8 cellular contexts compared by ENCODE assay signal in genomic region chr17:45149669-45150603, GRCh38. TPM values are rescaled to one million over a fixed set of nuclear protein-coding genes. Genes with fewer than 3 reads are reported as not detected.
DNase-seq lines count a peak whose midpoint lies in the region; ATAC-seq and TF ChIP-seq lines count a peak whose summit lies in the region.

No MANE protein-coding gene starts in this region.

- no peak for TF ChIP-seq RAD21 in Ishikawa (IDR thresholded peaks at IDR 0.05; ENCODE audit: low read depth)

- DNase-seq in DMS153 (lab: John Stamatoyannopoulos, UW), result peak; percentile 34
- peak; percentile 21 for DNase-seq in T1000 (lab: John Stamatoyannopoulos, UW)
- peak; percentile 70 for DNase-seq in choroid plexus epithelial cell (ENCODE audit: low read depth)
- DNase-seq in left colon, result peak; percentile 67 to 79
- peak; percentile 41 for DNase-seq in stimulated activated CD4-positive, alpha-beta T cell treated with anti-CD3 and anti-CD28 coated beads, Interleukin-1b, Interleukin-23, amount 100 ng/mL, for 48 hours

- TF ChIP-seq EP300 in Ishikawa (IDR thresholded peaks at IDR 0.05; ENCODE audit: borderline replicate concordance), result no peak; the same call in 1 of the 2 replicates

- ATAC-seq in left colon, result peak; percentile 28
- ATAC-seq in HG02571 (IDR thresholded peaks at IDR 0.05; ENCODE audit: unreplicated experiment), result no peak
- no peak for ATAC-seq in HG02798 (IDR thresholded peaks at IDR 0.05; ENCODE audit: poor library complexity, unreplicated experiment)

- intact Hi-C loops in left colon (cut with DNase I, micrococcal nuclease), result no loop called here

- TF ChIP-seq CTCF in choroid plexus epithelial cell (conservative IDR thresholded peaks at IDR 0.05; ENCODE audit: low read depth, low read length), result no peak

- H3K4me3 ChIP-seq in choroid plexus epithelial cell (ENCODE audit: low read depth, low read length), result peak overlapping the region; percentile 68

TF ChIP-seq in Ishikawa, 13 proteins besides CTCF, POLR2A, EP300 and RAD21:
- TF ChIP-seq EGR1 (IDR thresholded peaks at IDR 0.05) (no peak), USF1 (IDR thresholded peaks at IDR 0.05) (no peak), ZBTB7A (IDR thresholded peaks at IDR 0.05; ENCODE audit: low read depth) (no peak), MAX (IDR thresholded peaks at IDR 0.05) (peak; percentile 3; the same call in 1 of the 2 replicates)
TF ChIP-seq in Ishikawa: peak in this region for 1.

RNA-seq across cellular contexts. Expression of gene HEXIM1, which starts 1.7 kb away (rescaled TPM):
- 10 to 100 TPM; 36.1 to 46.7 TPM for total RNA-seq in left colon

RNA-seq across cellular contexts. Expression of gene HEXIM2, which starts 11.7 kb away (rescaled TPM):
- 1 to 10 TPM; 4.7 to 5.2 TPM for total RNA-seq in left colon

RNA-seq across cellular contexts. Expression of gene ACBD4, which starts 14.4 kb away (rescaled TPM):
- total RNA-seq in left colon, result 10 to 100 TPM; 22.3 to 22.6 TPM

RNA-seq across cellular contexts. Expression of gene PLCD3, which starts 17.6 kb away (rescaled TPM):
- total RNA-seq in left colon, result 100 to 1,000 TPM; 335 to 566 TPM

Comparison
In these comparisons a context has a peak if more than half of its experiments do, and no peak if none do; other contexts are left out.
1. DNase-seq: peak in every context shown above with its lines; median percentile 73 in left colon; 70 in choroid plexus epithelial cell; 41 in stimulated activated CD4-positive, alpha-beta T cell treated with anti-CD3 and anti-CD28 coated beads, Interleukin-1b, Interleukin-23, amount 100 ng/mL, for 48 hours; 34 in DMS153; 21 in T1000.